Comparison of ENCODE assay signal across 29 cellular contexts in the genomic region with DNA sequence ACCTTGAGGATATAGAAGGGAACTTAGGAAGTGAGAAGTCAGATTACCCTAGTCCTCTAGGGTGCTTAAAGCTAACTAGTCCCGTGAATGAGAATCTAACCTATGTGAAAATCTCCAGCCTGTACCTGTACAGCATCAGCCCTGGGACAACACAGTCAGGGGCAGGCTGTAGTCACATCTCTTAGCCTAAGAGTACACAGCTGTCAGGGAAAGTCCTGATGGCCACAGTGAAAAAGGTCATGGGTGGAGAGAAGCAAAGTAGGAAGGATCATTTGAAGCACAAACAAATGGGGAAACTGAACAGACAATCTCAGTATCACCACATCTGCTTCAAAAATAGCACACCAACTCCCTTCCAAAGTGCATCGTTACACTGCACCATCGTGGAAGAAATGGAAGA. TPM values are rescaled to one million over a fixed set of nuclear protein-coding genes. Genes with fewer than 3 reads are reported as not detected.
"Had no signal": no experiment of that assay in that cellular context is flagged by ENCODE, and none has a peak within 500 bp of the region (broad histone marks: within the 10 kb centered on the region; RNA-seq: fewer than 3 reads in every experiment).

No MANE protein-coding gene starts in this region.

- H3K9me3 ChIP-seq: ascending aorta, breast epithelium, esophagus squamous epithelium had no signal

- H3K27me3 ChIP-seq: ascending aorta, breast epithelium, cardiac muscle cell, esophagus squamous epithelium had no signal

- H3K36me3 ChIP-seq: breast epithelium had no signal

- ATAC-seq: activated naive CD4-positive, alpha-beta T cell treated with anti-CD3 and anti-CD28 coated beads, Interleukin-2, amount 50 U/mL, for 72 hours; activated T-cell treated with anti-CD3 and anti-CD28 coated beads, Interleukin-2, amount 50 U/mL, for 72 hours; effector memory CD8-positive, alpha-beta T cell had no signal

- H3K36me3 Mint-ChIP-seq: activated naive CD4-positive, alpha-beta T cell treated with anti-CD3 and anti-CD28 coated beads, Interleukin-2, amount 50 U/mL, for 72 hours had no signal

- H3K9me3 Mint-ChIP-seq: activated CD4-positive, alpha-beta memory T cell treated with anti-CD3 and anti-CD28 coated beads, Interleukin-2, amount 10 ng/mL, durations not matched to agents 7 days and 5 days; activated CD4-positive, alpha-beta T cell treated with anti-CD3 and anti-CD28 coated beads, Interleukin-2, amount 10 ng/mL, durations not matched to agents 7 days and 5 days; activated naive CD4-positive, alpha-beta T cell treated with anti-CD3 and anti-CD28 coated beads, Interleukin-2, amount 10 ng/mL, durations not matched to agents 7 days and 5 days; activated naive CD4-positive, alpha-beta T cell treated with anti-CD3 and anti-CD28 coated beads, Interleukin-2, amount 50 U/mL, for 72 hours; activated naive CD8-positive, alpha-beta T cell treated with anti-CD3 and anti-CD28 coated beads, Interleukin-2, amount 10 ng/mL, durations not matched to agents 7 days and 5 days; activated T-cell treated with anti-CD3 and anti-CD28 coated beads, Interleukin-2, amount 50 U/mL, for 24 hours; activated T-cell treated with anti-CD3 and anti-CD28 coated beads, Interleukin-2, amount 50 U/mL, for 72 hours; brain; effector memory CD8-positive, alpha-beta T cell had no signal

- H3K27me3 Mint-ChIP-seq: activated CD4-positive, alpha-beta memory T cell treated with anti-CD3 and anti-CD28 coated beads, Interleukin-2, amount 10 ng/mL, durations not matched to agents 7 days and 5 days; activated CD4-positive, alpha-beta T cell treated with anti-CD3 and anti-CD28 coated beads, Interleukin-2, amount 10 ng/mL, durations not matched to agents 7 days and 5 days; activated naive CD4-positive, alpha-beta T cell treated with anti-CD3 and anti-CD28 coated beads, Interleukin-2, amount 10 ng/mL, durations not matched to agents 7 days and 5 days; activated naive CD8-positive, alpha-beta T cell treated with anti-CD3 and anti-CD28 coated beads, Interleukin-2, amount 10 ng/mL, durations not matched to agents 7 days and 5 days; activated T-cell treated with anti-CD3 and anti-CD28 coated beads, Interleukin-2, amount 50 U/mL, for 24 hours; brain; effector memory CD8-positive, alpha-beta T cell had no signal

- H3K27ac Mint-ChIP-seq: activated CD4-positive, alpha-beta memory T cell treated with anti-CD3 and anti-CD28 coated beads, Interleukin-2, amount 10 ng/mL, durations not matched to agents 7 days and 5 days; activated CD4-positive, alpha-beta T cell treated with anti-CD3 and anti-CD28 coated beads, Interleukin-2, amount 10 ng/mL, durations not matched to agents 7 days and 5 days; activated naive CD4-positive, alpha-beta T cell treated with anti-CD3 and anti-CD28 coated beads, Interleukin-2, amount 10 ng/mL, durations not matched to agents 7 days and 5 days; activated naive CD8-positive, alpha-beta T cell treated with anti-CD3 and anti-CD28 coated beads, Interleukin-2, amount 10 ng/mL, durations not matched to agents 7 days and 5 days; activated T-cell treated with anti-CD3 and anti-CD28 coated beads, Interleukin-2, amount 50 U/mL, for 24 hours; activated T-cell treated with anti-CD3 and anti-CD28 coated beads, Interleukin-2, amount 50 U/mL, for 72 hours; brain; effector memory CD8-positive, alpha-beta T cell had no signal

- H3K4me1 Mint-ChIP-seq: activated CD4-positive, alpha-beta memory T cell treated with anti-CD3 and anti-CD28 coated beads, Interleukin-2, amount 10 ng/mL, durations not matched to agents 7 days and 5 days; activated CD4-positive, alpha-beta T cell treated with anti-CD3 and anti-CD28 coated beads, Interleukin-2, amount 10 ng/mL, durations not matched to agents 7 days and 5 days; activated naive CD4-positive, alpha-beta T cell treated with anti-CD3 and anti-CD28 coated beads, Interleukin-2, amount 10 ng/mL, durations not matched to agents 7 days and 5 days; activated naive CD8-positive, alpha-beta T cell treated with anti-CD3 and anti-CD28 coated beads, Interleukin-2, amount 10 ng/mL, durations not matched to agents 7 days and 5 days had no signal

- H3K4me3 Mint-ChIP-seq: activated CD4-positive, alpha-beta memory T cell treated with anti-CD3 and anti-CD28 coated beads, Interleukin-2, amount 10 ng/mL, durations not matched to agents 7 days and 5 days; activated CD4-positive, alpha-beta T cell treated with anti-CD3 and anti-CD28 coated beads, Interleukin-2, amount 10 ng/mL, durations not matched to agents 7 days and 5 days; activated naive CD4-positive, alpha-beta T cell treated with anti-CD3 and anti-CD28 coated beads, Interleukin-2, amount 10 ng/mL, durations not matched to agents 7 days and 5 days; activated naive CD8-positive, alpha-beta T cell treated with anti-CD3 and anti-CD28 coated beads, Interleukin-2, amount 10 ng/mL, durations not matched to agents 7 days and 5 days; activated T-cell treated with anti-CD3 and anti-CD28 coated beads, Interleukin-2, amount 50 U/mL, for 24 hours; activated T-cell treated with anti-CD3 and anti-CD28 coated beads, Interleukin-2, amount 50 U/mL, for 72 hours; brain; effector memory CD8-positive, alpha-beta T cell had no signal

- FAIRE-seq: endothelial cell of umbilical vein, frontal cortex had no signal

- H3K4me3 ChIP-seq: ascending aorta, breast epithelium, cardiac muscle cell, coronary artery, esophagus squamous epithelium had no signal

- DNase-seq: activated CD4-positive, alpha-beta memory T cell treated with anti-CD3 and anti-CD28 coated beads, Interleukin-2, amount 10 ng/mL, durations not matched to agents 7 days and 5 days; activated CD4-positive, alpha-beta T cell treated with anti-CD3 and anti-CD28 coated beads for 1 hour; activated CD4-positive, alpha-beta T cell treated with anti-CD3 and anti-CD28 coated beads for 4 hours; activated CD4-positive, alpha-beta T cell treated with anti-CD3 and anti-CD28 coated beads, Interleukin-2, amount 10 ng/mL, durations not matched to agents 7 days and 5 days; activated CD4-positive, alpha-beta T cell treated with anti-CD3 and anti-CD28 coated beads, Interleukin-2, amount 50 U/mL, for 4 hours; activated CD8-positive, alpha-beta memory T cell treated with anti-CD3 and anti-CD28 coated beads, Interleukin-2, amount 50 U/mL, for 48 hours; activated gamma-delta T cell; activated naive CD4-positive, alpha-beta T cell; activated naive CD4-positive, alpha-beta T cell treated with anti-CD3 and anti-CD28 coated beads, Interleukin-2, amount 10 ng/mL, durations not matched to agents 7 days and 5 days; activated naive CD8-positive, alpha-beta T cell treated with anti-CD3 and anti-CD28 coated beads, Interleukin-2, amount 10 ng/mL, durations not matched to agents 7 days and 5 days; activated T-cell treated with anti-CD3 and anti-CD28 coated beads for 4 hours; activated T-cell treated with anti-CD3 and anti-CD28 coated beads, Interleukin-2, amount 50 U/mL, for 24 hours; activated T-cell treated with anti-CD3 and anti-CD28 coated beads, Interleukin-2, amount 50 U/mL, for 72 hours; central memory CD4-positive, alpha-beta T cell; dermis blood vessel endothelial cell; effector CD4-positive, alpha-beta T cell; effector memory CD8-positive, alpha-beta T cell; esophagus squamous epithelium; head of caudate nucleus; T-helper 2 cell had no signal

- H3K27ac ChIP-seq: ascending aorta, breast epithelium, cardiac muscle cell, coronary artery, epithelial cell of prostate, esophagus squamous epithelium had no signal

- H3K4me1 ChIP-seq: ascending aorta, breast epithelium had no signal

RNA-seq across cellular contexts. Expression of a gene that starts 30.8 kb away (rescaled TPM):
- polyA plus RNA-seq: cardiac muscle cell had no signal
